In the genomic region with DNA sequence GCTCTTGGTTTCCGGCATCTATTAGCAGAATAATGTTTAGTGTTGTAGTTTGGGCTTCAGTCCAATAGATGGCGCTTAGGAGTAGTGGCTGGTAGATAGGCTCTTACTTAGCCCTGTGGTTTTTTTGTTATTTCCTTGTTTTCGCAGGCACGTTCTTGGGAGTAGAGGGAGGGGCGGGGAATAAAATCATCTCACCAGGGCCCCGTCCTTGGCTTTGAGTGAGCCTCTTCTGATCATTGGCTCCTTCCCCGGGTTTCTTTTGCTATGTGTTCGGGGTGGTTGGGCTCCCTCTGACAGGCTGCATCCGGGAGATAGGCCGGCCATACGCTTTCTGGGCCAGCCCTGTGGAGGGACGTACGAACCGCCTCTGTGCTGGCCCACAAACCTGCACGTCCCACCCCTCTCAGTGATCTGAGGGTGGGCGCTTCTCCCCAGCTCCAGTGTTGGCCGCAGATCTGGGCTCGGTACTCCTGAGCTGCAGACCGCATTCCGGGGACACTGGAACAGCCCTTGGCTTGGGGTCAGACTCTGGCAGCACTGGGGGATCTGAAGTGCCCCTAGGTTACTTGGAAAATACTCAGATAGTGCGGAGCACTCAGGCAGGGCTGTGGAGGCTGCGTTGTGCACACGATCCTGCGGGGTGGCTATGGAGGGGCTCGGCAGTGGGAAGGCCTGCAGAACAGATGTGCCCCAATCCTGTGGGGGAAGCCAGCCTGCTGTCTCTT, we compare ENCODE assay signal across 8 cellular contexts.
A peak's percentile ranks its signal among the peaks of the same experiment; 100 is the strongest.
DNase-seq lines count a peak whose midpoint lies in the region; ATAC-seq and TF ChIP-seq lines count a peak whose summit lies in the region.

No MANE protein-coding gene starts in this region.

- H3K9ac ChIP-seq in MM.1S (ENCODE audit: low read length), result no peak overlapping the region; the same call in 1 of the 2 replicates

- ATAC-seq in GM18499 (IDR thresholded peaks at IDR 0.05; ENCODE audit: insufficient read depth, unreplicated experiment) (peak; percentile 93), HG02678 (IDR thresholded peaks at IDR 0.05; ENCODE audit: unreplicated experiment) (peak; percentile 97), memory B cell (ENCODE audit: low read depth) (peak; percentile 53)
- ATAC-seq in effector memory CD8-positive, alpha-beta T cell (replicated peaks), result peak; percentile 87

- DNase-seq in CD1c-positive myeloid dendritic cell (ENCODE audit: extremely low spot score) (peak; percentile 71), MM.1S (peak; percentile 77), SIG-M5 treated with dmso at 0.1 percent for 504 hours (lab: John Stamatoyannopoulos, UW; ENCODE audit: unreplicated experiment) (peak; percentile 75), memory B cell (ENCODE audit: low spot score in 2 of 2) (peak in 1 of 2 donors; percentile 23), T-helper 9 cell (no peak)
- peak; percentile 20 to 46 (median 28) for DNase-seq in effector memory CD8-positive, alpha-beta T cell

- no peaks in the 10 kb centered on the region for H3K27me3 ChIP-seq in MM.1S (replicated peaks; ENCODE audit: insufficient read depth, low read length)

- peaks cover 6% of the 10 kb centered on the region for H3K36me3 Mint-ChIP-seq in effector memory CD8-positive, alpha-beta T cell (ENCODE audit: insufficient read depth)
- peaks cover 4% of the 10 kb centered on the region for H3K36me3 Mint-ChIP-seq in memory B cell

- H3K27ac Mint-ChIP-seq in effector memory CD8-positive, alpha-beta T cell, result no peak overlapping the region
- no peak overlapping the region for H3K27ac Mint-ChIP-seq in memory B cell

- H3K27me3 Mint-ChIP-seq in effector memory CD8-positive, alpha-beta T cell, result no peaks in the 10 kb centered on the region
- no peaks in the 10 kb centered on the region for H3K27me3 Mint-ChIP-seq in memory B cell

- no peaks in the 10 kb centered on the region for H4K20me1 ChIP-seq in MM.1S (ENCODE audit: insufficient read depth, low read length)

- no peaks in the 10 kb centered on the region for H3K9me2 ChIP-seq in MM.1S (replicated peaks; ENCODE audit: insufficient read depth, low read length)

- peak overlapping the region; percentile 43 to 62 for H3K4me3 Mint-ChIP-seq in effector memory CD8-positive, alpha-beta T cell
- no peak overlapping the region for H3K4me3 Mint-ChIP-seq in memory B cell

- peak; percentile 83 for TF ChIP-seq CTCF in MM.1S (IDR thresholded peaks at IDR 0.05; ENCODE audit: low read length)

- peaks cover 9% of the 10 kb centered on the region in 2 donors for H3K4me1 Mint-ChIP-seq in effector memory CD8-positive, alpha-beta T cell (ENCODE audit: low read depth in 2 of 2)
- H3K4me1 Mint-ChIP-seq in memory B cell, result peaks cover 7% of the 10 kb centered on the region

- no peaks in the 10 kb centered on the region for H3K9me3 Mint-ChIP-seq in effector memory CD8-positive, alpha-beta T cell
- H3K9me3 Mint-ChIP-seq in memory B cell, result no peaks in the 10 kb centered on the region

- peak overlapping the region; percentile 92 for H2AFZ ChIP-seq in MM.1S (ENCODE audit: low read length)

- no peaks in the 10 kb centered on the region for H3F3A ChIP-seq in MM.1S (ENCODE audit: insufficient read depth, low read length)

- H3K79me2 ChIP-seq in MM.1S (ENCODE audit: low read length), result no peaks in the 10 kb centered on the region

- peak overlapping the region; percentile 41 for H3K4me2 ChIP-seq in MM.1S (ENCODE audit: low read depth, low read length)

- H3K9me3 ChIP-seq in MM.1S (replicated peaks; ENCODE audit: insufficient read depth, low read length), result no peaks in the 10 kb centered on the region

- no peak overlapping the region for H3K27ac ChIP-seq in MM.1S (ENCODE audit: low read length)

- H3K36me3 ChIP-seq in MM.1S (replicated peaks; ENCODE audit: insufficient read depth, low read length), result no peaks in the 10 kb centered on the region

- H3K4me3 ChIP-seq in MM.1S (ENCODE audit: low read length), result no peak overlapping the region

- H3K4me1 ChIP-seq in MM.1S (ENCODE audit: low read length), result peaks cover 8% of the 10 kb centered on the region; the same call in 1 of the 2 replicates
